Comparison of ENCODE assay signal across 32 cellular contexts in the genomic region with DNA sequence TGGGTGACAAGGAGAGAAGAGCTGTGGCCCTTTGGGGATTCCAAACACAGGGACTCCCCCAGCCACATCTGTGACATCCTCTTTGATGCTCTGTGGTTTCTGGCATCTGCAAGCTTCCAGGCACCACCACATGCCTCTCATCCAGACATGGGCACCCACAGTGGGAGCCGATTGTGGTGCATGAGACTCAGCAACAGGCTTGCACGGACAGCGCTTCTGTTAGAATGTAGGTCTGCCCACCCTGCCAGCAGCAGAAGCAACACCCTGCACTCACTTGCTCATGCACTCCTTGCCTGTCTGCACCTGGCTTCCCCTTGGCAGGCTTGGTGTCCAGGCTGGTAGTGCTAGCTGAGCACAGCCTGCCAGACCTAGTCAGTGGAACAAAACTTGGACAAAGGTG.
"Had no signal": no experiment of that assay in that cellular context is flagged by ENCODE, and none has a peak within 500 bp of the region (broad histone marks: within the 10 kb centered on the region; RNA-seq: fewer than 3 reads in every experiment).

No MANE protein-coding gene starts in this region.

- H3K27ac Mint-ChIP-seq: activated CD4-positive, alpha-beta memory T cell treated with anti-CD3 and anti-CD28 coated beads for 36 hours; activated CD4-positive, alpha-beta T cell treated with anti-CD3 and anti-CD28 coated beads for 36 hours; activated CD4-positive, alpha-beta T cell treated with anti-CD3 and anti-CD28 coated beads, Interleukin-2, amount 10 ng/mL, durations not matched to agents 24 days and 14 days; activated CD8-positive, alpha-beta memory T cell treated with anti-CD3 and anti-CD28 coated beads, Interleukin-2, amount 10 ng/mL, durations not matched to agents 7 days and 5 days; activated CD8-positive, alpha-beta T cell treated with anti-CD3 and anti-CD28 coated beads, Interleukin-2, amount 10 ng/mL, durations not matched to agents 7 days and 5 days; activated naive CD4-positive, alpha-beta T cell treated with anti-CD3 and anti-CD28 coated beads, Interleukin-2, amount 10 ng/mL, durations not matched to agents 7 days and 5 days; activated naive CD4-positive, alpha-beta T cell treated with anti-CD3 and anti-CD28 coated beads, Interleukin-2, amount 50 U/mL, for 72 hours; activated naive CD8-positive, alpha-beta T cell treated with anti-CD3 and anti-CD28 coated beads, Interleukin-2, amount 10 ng/mL, durations not matched to agents 7 days and 5 days; activated T-helper 1 cell treated with anti-CD3 and anti-CD28 coated beads, Interleukin-12 subunit alpha, Interleukin-12 subunit beta, Interleukin-2, Interleukin-4 antibody, amounts not matched to agents 30 ng/mL and 10 ng/mL and 1 ng/mL, durations not matched to agents 14 hours and 24 hours and 36 hours; activated T-helper 2 cell treated with anti-CD3 and anti-CD28 coated beads, Interferon-gamma antibody, Interleukin-2, Interleukin-4, amounts not matched to agents 10 μg/mL and 5 μg/mL and 100 μg/mL, durations not matched to agents 14 hours and 24 hours and 36 hours; brain; effector memory CD8-positive, alpha-beta T cell had no signal

- H3K27me3 Mint-ChIP-seq: activated CD4-positive, alpha-beta memory T cell treated with anti-CD3 and anti-CD28 coated beads for 36 hours; activated CD4-positive, alpha-beta T cell treated with anti-CD3 and anti-CD28 coated beads for 36 hours; activated CD4-positive, alpha-beta T cell treated with anti-CD3 and anti-CD28 coated beads, Interleukin-2, amount 10 ng/mL, durations not matched to agents 24 days and 14 days; activated CD8-positive, alpha-beta memory T cell treated with anti-CD3 and anti-CD28 coated beads, Interleukin-2, amount 10 ng/mL, durations not matched to agents 7 days and 5 days; activated naive CD4-positive, alpha-beta T cell treated with anti-CD3 and anti-CD28 coated beads, Interleukin-2, amount 10 ng/mL, durations not matched to agents 7 days and 5 days; activated naive CD8-positive, alpha-beta T cell treated with anti-CD3 and anti-CD28 coated beads, Interleukin-2, amount 10 ng/mL, durations not matched to agents 7 days and 5 days; brain; central memory CD8-positive, alpha-beta T cell; effector memory CD8-positive, alpha-beta T cell had no signal

- H3K4me1 ChIP-seq: ascending aorta, breast epithelium, esophagus muscularis mucosa, foreskin keratinocyte, gastrocnemius medialis had no signal

- H3K36me3 Mint-ChIP-seq: activated CD4-positive, alpha-beta memory T cell treated with anti-CD3 and anti-CD28 coated beads for 36 hours; activated CD8-positive, alpha-beta memory T cell treated with anti-CD3 and anti-CD28 coated beads, Interleukin-2, amount 10 ng/mL, durations not matched to agents 7 days and 5 days; activated naive CD4-positive, alpha-beta T cell treated with anti-CD3 and anti-CD28 coated beads, Interleukin-2, amount 10 ng/mL, durations not matched to agents 7 days and 5 days; activated naive CD4-positive, alpha-beta T cell treated with anti-CD3 and anti-CD28 coated beads, Interleukin-2, amount 50 U/mL, for 72 hours; activated naive CD8-positive, alpha-beta T cell treated with anti-CD3 and anti-CD28 coated beads, Interleukin-2, amount 10 ng/mL, durations not matched to agents 7 days and 5 days; brain had no signal

- H3K4me1 Mint-ChIP-seq: activated CD4-positive, alpha-beta T cell treated with anti-CD3 and anti-CD28 coated beads for 36 hours; activated CD4-positive, alpha-beta T cell treated with anti-CD3 and anti-CD28 coated beads, Interleukin-2, amount 10 ng/mL, durations not matched to agents 24 days and 14 days; activated CD8-positive, alpha-beta memory T cell treated with anti-CD3 and anti-CD28 coated beads, Interleukin-2, amount 10 ng/mL, durations not matched to agents 7 days and 5 days; activated naive CD4-positive, alpha-beta T cell treated with anti-CD3 and anti-CD28 coated beads, Interleukin-2, amount 10 ng/mL, durations not matched to agents 7 days and 5 days; activated naive CD8-positive, alpha-beta T cell treated with anti-CD3 and anti-CD28 coated beads, Interleukin-2, amount 10 ng/mL, durations not matched to agents 7 days and 5 days; brain; central memory CD8-positive, alpha-beta T cell had no signal

- H3K36me3 ChIP-seq: ascending aorta, breast epithelium, cardiac muscle cell, esophagus muscularis mucosa, gastrocnemius medialis had no signal

- H3K4me3 Mint-ChIP-seq: activated CD4-positive, alpha-beta memory T cell treated with anti-CD3 and anti-CD28 coated beads for 36 hours; activated CD4-positive, alpha-beta T cell treated with anti-CD3 and anti-CD28 coated beads for 36 hours; activated CD4-positive, alpha-beta T cell treated with anti-CD3 and anti-CD28 coated beads, Interleukin-2, amount 10 ng/mL, durations not matched to agents 24 days and 14 days; activated CD8-positive, alpha-beta memory T cell treated with anti-CD3 and anti-CD28 coated beads, Interleukin-2, amount 10 ng/mL, durations not matched to agents 7 days and 5 days; activated CD8-positive, alpha-beta T cell treated with anti-CD3 and anti-CD28 coated beads, Interleukin-2, amount 10 ng/mL, durations not matched to agents 7 days and 5 days; activated naive CD4-positive, alpha-beta T cell treated with anti-CD3 and anti-CD28 coated beads, Interleukin-2, amount 10 ng/mL, durations not matched to agents 7 days and 5 days; activated naive CD8-positive, alpha-beta T cell treated with anti-CD3 and anti-CD28 coated beads, Interleukin-2, amount 10 ng/mL, durations not matched to agents 7 days and 5 days; activated T-helper 1 cell treated with anti-CD3 and anti-CD28 coated beads, Interleukin-12 subunit alpha, Interleukin-12 subunit beta, Interleukin-2, Interleukin-4 antibody, amounts not matched to agents 30 ng/mL and 10 ng/mL and 1 ng/mL, durations not matched to agents 14 hours and 24 hours and 36 hours; brain; central memory CD8-positive, alpha-beta T cell; effector memory CD8-positive, alpha-beta T cell had no signal

- H3K27me3 ChIP-seq: ascending aorta, breast epithelium, cardiac muscle cell, foreskin keratinocyte, gastrocnemius medialis had no signal

- H3K4me3 ChIP-seq: ascending aorta, breast epithelium, cardiac muscle cell, esophagus muscularis mucosa, gastrocnemius medialis had no signal

- H3K9me3 ChIP-seq: ascending aorta, esophagus muscularis mucosa, gastrocnemius medialis had no signal

- ATAC-seq: activated CD4-positive, alpha-beta T cell treated with anti-CD3 and anti-CD28 coated beads for 36 hours; activated CD8-positive, alpha-beta memory T cell treated with anti-CD3 and anti-CD28 coated beads, Interleukin-2, amount 10 ng/mL, durations not matched to agents 7 days and 5 days; activated CD8-positive, alpha-beta T cell treated with anti-CD3 and anti-CD28 coated beads, Interleukin-2, amount 10 ng/mL, durations not matched to agents 7 days and 5 days; activated naive CD4-positive, alpha-beta T cell treated with anti-CD3 and anti-CD28 coated beads, Interleukin-2, amount 50 U/mL, for 72 hours; effector memory CD8-positive, alpha-beta T cell; foreskin keratinocyte; gastrocnemius medialis had no signal

- H3K27ac ChIP-seq: ascending aorta, breast epithelium, cardiac muscle cell, esophagus muscularis mucosa, foreskin keratinocyte, gastrocnemius medialis had no signal

- H3K9me3 Mint-ChIP-seq: activated CD4-positive, alpha-beta T cell treated with anti-CD3 and anti-CD28 coated beads, Interleukin-2, amount 10 ng/mL, durations not matched to agents 24 days and 14 days had no signal

- DNase-seq: activated CD4-positive, alpha-beta memory T cell treated with anti-CD3 and anti-CD28 coated beads for 36 hours; activated CD4-positive, alpha-beta T cell treated with anti-CD3 and anti-CD28 coated beads for 36 hours; activated CD4-positive, alpha-beta T cell treated with anti-CD3 and anti-CD28 coated beads, Interleukin-2, amount 10 ng/mL, durations not matched to agents 24 days and 14 days; activated CD4-positive, CD25-positive, alpha-beta regulatory T cell; activated CD4-positive, CD25-positive, alpha-beta regulatory T cell treated with anti-CD3 and anti-CD28 coated beads, Interleukin-2, amount 50 U/mL, for 72 hours; activated CD8-positive, alpha-beta memory T cell treated with anti-CD3 and anti-CD28 coated beads, Interleukin-2, amount 10 ng/mL, durations not matched to agents 7 days and 5 days; activated CD8-positive, alpha-beta memory T cell treated with anti-CD3 and anti-CD28 coated beads, Interleukin-2, amount 50 U/mL, for 4 hours; activated CD8-positive, alpha-beta T cell treated with anti-CD3 and anti-CD28 coated beads, Interleukin-2, amount 10 ng/mL, durations not matched to agents 7 days and 5 days; activated effector memory CD4-positive, alpha-beta T cell treated with anti-CD3 and anti-CD28 coated beads, Interleukin-2, amount 50 U/mL, for 16 hours; activated naive CD4-positive, alpha-beta T cell; activated naive CD4-positive, alpha-beta T cell treated with anti-CD3 and anti-CD28 coated beads, Interleukin-2, amount 10 ng/mL, durations not matched to agents 7 days and 5 days; activated naive CD8-positive, alpha-beta T cell treated with anti-CD3 and anti-CD28 coated beads, Interleukin-2, amount 10 ng/mL, durations not matched to agents 7 days and 5 days; activated T-cell treated with anti-CD3 and anti-CD28 coated beads, Interleukin-2, amount 50 U/mL, for 1 hour; activated T-cell treated with anti-CD3 and anti-CD28 coated beads, Interleukin-2, amount 50 U/mL, for 48 hours; cortex of kidney; dermis blood vessel endothelial cell; effector CD4-positive, alpha-beta T cell; effector memory CD8-positive, alpha-beta T cell; erythroblast; foreskin keratinocyte; gastrocnemius medialis; glutamatergic neuron; T-helper 2 cell had no signal
